10 cellular contexts compared by ENCODE assay signal in the genomic region with DNA sequence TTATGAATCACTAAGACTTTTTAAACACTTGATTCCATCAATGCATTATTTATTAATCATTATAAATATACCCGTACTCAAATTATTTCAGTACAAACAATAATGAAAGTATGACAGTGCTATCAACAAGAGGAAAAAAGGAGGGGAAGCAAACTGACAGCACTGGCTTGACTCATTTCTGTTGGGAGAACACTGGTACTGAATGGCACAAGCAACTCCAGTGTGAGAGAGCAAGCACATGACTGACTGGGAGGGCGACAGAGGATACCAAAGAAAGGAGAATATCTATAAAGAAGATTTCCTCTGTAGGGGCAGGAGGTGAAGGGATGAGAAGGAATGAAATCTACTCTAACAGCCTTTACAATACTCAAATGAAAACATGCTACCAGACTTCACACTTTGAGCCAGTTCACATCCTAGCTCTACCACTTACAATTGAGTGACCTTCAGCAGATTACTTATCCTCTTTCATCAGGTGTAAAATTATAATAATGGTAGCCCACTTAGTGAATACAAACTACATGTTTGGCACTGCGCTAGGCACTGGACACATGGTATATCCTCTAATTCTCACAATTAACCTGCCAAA. TPM values are rescaled to one million over a fixed set of nuclear protein-coding genes. Genes with fewer than 3 reads are reported as not detected.
DNase-seq lines count a peak whose midpoint lies in the region; TF ChIP-seq lines count a peak whose summit lies in the region.
"Had no signal": no experiment of that assay in that cellular context is flagged by ENCODE, and none has a peak within 500 bp of the region (broad histone marks: within the 10 kb centered on the region; RNA-seq: fewer than 3 reads in every experiment).

No MANE protein-coding gene starts in this region.

- no peaks in the 10 kb centered on the region for H3K9me3 Mint-ChIP-seq in activated naive CD4-positive, alpha-beta T cell treated with anti-CD3 and anti-CD28 coated beads for 36 hours

- no peak overlapping the region for H3K4me3 Mint-ChIP-seq in activated naive CD4-positive, alpha-beta T cell treated with anti-CD3 and anti-CD28 coated beads for 36 hours

- H3K27me3 ChIP-seq in left ventricle myocardium inferior (ENCODE audit: low read depth) = no peaks in the 10 kb centered on the region

- no peaks in the 10 kb centered on the region for H3K27me3 Mint-ChIP-seq in activated naive CD4-positive, alpha-beta T cell treated with anti-CD3 and anti-CD28 coated beads for 36 hours (ENCODE audit: low read depth)

- DNase-seq in EH (ENCODE audit: low read depth) (peak; percentile 19), left ventricle myocardium inferior (no peak), posterior cingulate gyrus (peak in 6 of 10 donors; percentile 31 to 90 (median 54)), NCI-H2029 treated with DMSO at 0.1 percent for 48 hours (lab: John Stamatoyannopoulos, UW) (no peak), NCI-H2107 treated with DMSO at 0.1 percent for 48 hours (lab: John Stamatoyannopoulos, UW; ENCODE audit: unreplicated experiment) (no peak)
- DNase-seq in stimulated activated CD4-positive, alpha-beta T cell treated with anti-CD3 and anti-CD28 coated beads, Interleukin-15, amount 100 ng/mL, for 24 hours = no peak
- DNase-seq in activated naive CD4-positive, alpha-beta T cell treated with anti-CD3 and anti-CD28 coated beads for 36 hours = no peak
- DNase-seq: COR-L47, NCI-H2171 treated with DMSO at 0.1 percent for 48 hours had no signal

- no peaks in the 10 kb centered on the region for H3K36me3 ChIP-seq in left ventricle myocardium inferior

- CTCF ChIA-PET in activated naive CD4-positive, alpha-beta T cell treated with anti-CD3 and anti-CD28 coated beads for 36 hours (lab: Charles Lee) = interaction anchor here (0.7 kb wide), 1 partner anchor 12 kb away, joined by 3 read pairs; no protein-coding TSS in a partner anchor

- peaks cover 17% of the 10 kb centered on the region for H3K4me1 Mint-ChIP-seq in activated naive CD4-positive, alpha-beta T cell treated with anti-CD3 and anti-CD28 coated beads for 36 hours (ENCODE audit: low read depth)

- no peaks in the 10 kb centered on the region for H3K9me3 ChIP-seq in left ventricle myocardium inferior (replicated peaks)

- intact Hi-C loops in left ventricle myocardium inferior (cut with micrococcal nuclease) (no loop called here), posterior cingulate gyrus (cut with DNase I) (loop anchor here (5.0 kb wide), 1 partner anchor 37 kb away; no protein-coding TSS in a partner anchor)
- intact Hi-C loops in activated naive CD4-positive, alpha-beta T cell treated with anti-CD3 and anti-CD28 coated beads for 36 hours (cut with micrococcal nuclease) = loop anchor here (5.0 kb wide), 2 partner anchors 53 to 177 kb away; a partner anchor contains a TSS

- no peak overlapping the region for H3K27ac Mint-ChIP-seq in activated naive CD4-positive, alpha-beta T cell treated with anti-CD3 and anti-CD28 coated beads for 36 hours

- H3K4me1 ChIP-seq in left ventricle myocardium inferior = peaks cover 62% of the 10 kb centered on the region

- H3K27ac ChIP-seq in VCaP (peak overlapping the region; percentile 97), left ventricle myocardium inferior (replicated peaks) (peak overlapping the region; percentile 73)

- no peaks in the 10 kb centered on the region for H3K36me3 Mint-ChIP-seq in activated naive CD4-positive, alpha-beta T cell treated with anti-CD3 and anti-CD28 coated beads for 36 hours (ENCODE audit: low read depth)

- H3K4me3 ChIP-seq in left ventricle myocardium inferior = no peak overlapping the region

- TF ChIP-seq CTCF in VCaP (conservative IDR thresholded peaks at IDR 0.05) (no peak), left ventricle myocardium inferior (IDR thresholded peaks at IDR 0.05; ENCODE audit: borderline replicate concordance) (no peak)

RNA-seq across cellular contexts. Expression of a gene that starts 1.5 kb away (rescaled TPM):
- 19.6 TPM for total RNA-seq in left ventricle myocardium inferior
- total RNA-seq in activated naive CD4-positive, alpha-beta T cell treated with anti-CD3 and anti-CD28 coated beads for 36 hours = 1 to 10 TPM; 3.5 to 3.8 TPM

RNA-seq across cellular contexts. Expression of a gene that starts 51.6 kb away (rescaled TPM):
- 4.8 TPM for total RNA-seq in left ventricle myocardium inferior
- total RNA-seq in activated naive CD4-positive, alpha-beta T cell treated with anti-CD3 and anti-CD28 coated beads for 36 hours = not detected

Comparison
In these comparisons a context has a peak if more than half of its experiments do, and no peak if none do; other contexts are left out.
1. DNase-seq: peak in EH (single experiment) and posterior cingulate gyrus (6 of 10); none in left ventricle myocardium inferior (single experiment), stimulated activated CD4-positive, alpha-beta T cell treated with anti-CD3 and anti-CD28 coated beads, Interleukin-15, amount 100 ng/mL, for 24 hours (single experiment), NCI-H2029 treated with DMSO at 0.1 percent for 48 hours (single experiment), NCI-H2107 treated with DMSO at 0.1 percent for 48 hours (single experiment) and activated naive CD4-positive, alpha-beta T cell treated with anti-CD3 and anti-CD28 coated beads for 36 hours (single experiment).